In the genomic region with DNA sequence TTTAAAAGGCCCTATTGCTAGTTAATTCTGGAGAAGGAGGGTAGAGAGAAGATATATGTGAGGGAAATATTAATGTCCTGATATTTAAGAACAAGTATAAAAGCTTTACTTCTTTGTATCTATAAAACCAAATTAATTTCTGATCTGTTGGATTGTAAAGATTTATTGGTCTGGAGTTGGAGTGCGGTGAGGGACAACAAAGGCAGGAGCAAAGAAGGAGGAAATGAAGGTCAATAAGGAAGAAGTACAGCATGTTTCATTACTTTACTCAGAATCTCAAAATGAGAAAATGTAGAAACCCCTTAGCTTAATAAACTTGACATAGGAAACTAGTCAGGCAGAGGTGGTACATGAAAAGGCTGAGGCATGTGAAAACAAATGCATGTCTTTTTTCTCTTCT, we compare ENCODE assay signal across 24 cellular contexts.
DNase-seq lines count a peak whose midpoint lies in the region; ATAC-seq, FAIRE-seq and TF ChIP-seq lines count a peak whose summit lies in the region.
"Had no signal": no experiment of that assay in that cellular context is flagged by ENCODE, and none has a peak within 500 bp of the region (broad histone marks: within the 10 kb centered on the region; RNA-seq: fewer than 3 reads in every experiment).

No MANE protein-coding gene starts in this region.

- no peak overlapping the region for H2AFZ ChIP-seq in astrocyte (ENCODE audit: low read depth, low read length)

- H3K4me1 ChIP-seq in astrocyte (ENCODE audit: insufficient read depth, low read length) (peaks cover 20% of the 10 kb centered on the region), uterus (peaks cover 0 to 3% of the 10 kb centered on the region in 2 donors)
- H3K4me1 ChIP-seq: SJCRH30 had no signal

- H3K27me3 ChIP-seq in astrocyte (ENCODE audit: insufficient read depth, low read length) = no peaks in the 10 kb centered on the region
- H3K27me3 ChIP-seq in uterus = no peaks in the 10 kb centered on the region
- H3K27me3 ChIP-seq: SJCRH30 had no signal

- H3K4me3 Mint-ChIP-seq in astrocyte (ENCODE audit: unreplicated experiment) = peak overlapping the region; percentile 13
- no peak overlapping the region for H3K4me3 Mint-ChIP-seq in osteocyte (ENCODE audit: unreplicated experiment)
- H3K4me3 Mint-ChIP-seq in HFFc6 = no peak overlapping the region

- no peak for TF ChIP-seq CTCF in astrocyte (IDR thresholded peaks at IDR 0.05; ENCODE audit: insufficient read depth, low read depth, low read length)
- TF ChIP-seq CTCF in osteocyte (IDR thresholded peaks at IDR 0.05) = no peak
- TF ChIP-seq CTCF in uterus (IDR thresholded peaks at IDR 0.05) = no peak
- TF ChIP-seq CTCF in HFFc6 (IDR thresholded peaks at IDR 0.05) = no peak

- no peak overlapping the region for H3K27ac ChIP-seq in astrocyte (ENCODE audit: low read depth, low read length)
- H3K27ac ChIP-seq in uterus = peak overlapping the region; percentile 83 to 85
- H3K27ac ChIP-seq: SJCRH30 had no signal

- no peak overlapping the region for H3K4me2 ChIP-seq in astrocyte (ENCODE audit: low read length)

- H3K9ac ChIP-seq in astrocyte (ENCODE audit: low read length) = no peak overlapping the region

- no peak for DNase-seq in astrocyte (ENCODE audit: low read depth)
- no peak for DNase-seq in left colon
- no peak for DNase-seq in osteocyte (ENCODE audit: extremely low spot score, unreplicated experiment)
- DNase-seq in uterus = no peak
- DNase-seq in anterior cingulate cortex (lab: John Stamatoyannopoulos, UW) = no peak
- DNase-seq in HFFc6 = no peak
- DNase-seq: Calu3; DMS79 treated with DMSO at 0.1 percent for 48 hours; GF-D8; Karpas-422; NCI-H1092 treated with DMSO at 0.1 percent for 48 hours; NCI-H1436; NCI-H187 treated with DMSO at 0.1 percent for 48 hours; NCI-H446 treated with DMSO at 0.1 percent for 48 hours; NCI-H526; NCI-H82; NK-92 treated with Interleukin-12 subunit alpha and Interleukin-12 subunit beta, amount 100 ng/mL, for 24 hours; PC-3; SJCRH30 had no signal

- ATAC-seq in left colon (peak; percentile 93), GM21515 (IDR thresholded peaks at IDR 0.05; ENCODE audit: unreplicated experiment) (no peak)
- ATAC-seq: HCT116, HepG2, PC-3 had no signal

- H3K4me1 Mint-ChIP-seq in astrocyte (ENCODE audit: low read depth, unreplicated experiment) (peaks cover 51% of the 10 kb centered on the region), osteocyte (ENCODE audit: unreplicated experiment) (peaks cover 54% of the 10 kb centered on the region), HFFc6 (ENCODE audit: low read depth) (peaks cover 26% of the 10 kb centered on the region)

- TF ChIP-seq POLR2A in uterus (IDR thresholded peaks at IDR 0.05) = no peak

- H3K9me3 ChIP-seq in astrocyte (ENCODE audit: insufficient read depth, low read depth, low read length) (no peaks in the 10 kb centered on the region), uterus (no peaks in the 10 kb centered on the region)
- H3K9me3 ChIP-seq: SJCRH30 had no signal

- no peak for FAIRE-seq in astrocyte (lab: Jason Lieb, UNC)
- FAIRE-seq: GM12892, GM19239, HepG2 had no signal

- H3K9me3 Mint-ChIP-seq in astrocyte (ENCODE audit: unreplicated experiment) = no peaks in the 10 kb centered on the region
- H3K9me3 Mint-ChIP-seq in osteocyte (ENCODE audit: unreplicated experiment) = no peaks in the 10 kb centered on the region
- H3K9me3 Mint-ChIP-seq in HFFc6 = no peaks in the 10 kb centered on the region

- H4K20me1 ChIP-seq in astrocyte (ENCODE audit: insufficient read depth, low read length) = no peaks in the 10 kb centered on the region

- H3K4me3 ChIP-seq in astrocyte (ENCODE audit: insufficient read depth, low read depth, low read length) (no peak overlapping the region), uterus (no peak overlapping the region)
- H3K4me3 ChIP-seq: SJCRH30 had no signal

- intact Hi-C loops in left colon (cut with DNase I, micrococcal nuclease) = no loop called here
- intact Hi-C loops in uterus (cut with DNase I; ENCODE audit: low total_unique reads) = no loop called here

- no peaks in the 10 kb centered on the region for H3K27me3 Mint-ChIP-seq in astrocyte (ENCODE audit: low read depth, unreplicated experiment)
- no peaks in the 10 kb centered on the region for H3K27me3 Mint-ChIP-seq in osteocyte (ENCODE audit: unreplicated experiment)
- peaks cover 2% of the 10 kb centered on the region; the same call in 1 of the 2 replicates for H3K27me3 Mint-ChIP-seq in HFFc6 (ENCODE audit: insufficient read depth)

- no peaks in the 10 kb centered on the region for H3K79me2 ChIP-seq in astrocyte (ENCODE audit: insufficient read depth, low read length)

- H3K36me3 Mint-ChIP-seq in astrocyte (ENCODE audit: low read depth, unreplicated experiment) (peaks cover 31% of the 10 kb centered on the region), osteocyte (ENCODE audit: unreplicated experiment) (peaks cover 62% of the 10 kb centered on the region), HFFc6 (ENCODE audit: low read depth) (peaks cover 9% of the 10 kb centered on the region; the same call in 1 of the 2 replicates)

- H3K27ac Mint-ChIP-seq in astrocyte (ENCODE audit: unreplicated experiment) (peak overlapping the region; percentile 56), osteocyte (ENCODE audit: unreplicated experiment) (peak overlapping the region; percentile 61), HFFc6 (no peak overlapping the region)

- H3K36me3 ChIP-seq in astrocyte (ENCODE audit: insufficient read depth, low read length) (peaks cover 20% of the 10 kb centered on the region), uterus (no peaks in the 10 kb centered on the region)
